ENCODE assay signal across 16 cellular contexts in the genomic region with DNA sequence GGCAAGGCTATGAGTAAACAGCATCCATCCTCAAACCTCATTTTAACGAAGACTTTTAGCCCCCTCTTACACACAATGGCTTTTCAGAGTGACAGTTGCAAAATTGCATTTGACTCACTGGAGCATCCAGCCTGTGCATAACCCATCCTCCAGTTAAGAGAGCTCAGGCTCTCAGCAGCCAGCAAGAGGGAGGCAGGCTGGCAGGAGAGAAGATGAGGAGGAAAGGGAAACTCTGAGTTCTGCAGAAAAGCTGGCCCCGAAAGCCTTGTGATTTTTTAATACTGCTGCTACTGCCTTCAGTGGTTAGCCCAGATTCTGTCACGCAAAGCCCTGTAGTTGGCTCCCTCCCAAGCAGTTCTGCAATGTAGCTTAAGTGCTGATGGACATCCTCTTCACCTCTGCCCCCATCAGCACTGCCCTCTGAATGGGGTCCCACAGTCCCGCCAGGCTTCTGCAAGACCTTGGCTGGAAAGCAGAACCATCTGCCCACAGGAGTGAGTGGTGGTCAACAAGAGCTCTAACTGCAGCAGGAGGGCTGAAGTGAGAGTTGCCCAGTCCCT.
DNase-seq lines count a peak whose midpoint lies in the region; ATAC-seq and TF ChIP-seq lines count a peak whose summit lies in the region.
"Had no signal": no experiment of that assay in that cellular context is flagged by ENCODE, and none has a peak within 500 bp of the region (broad histone marks: within the 10 kb centered on the region; RNA-seq: fewer than 3 reads in every experiment).

No MANE protein-coding gene starts in this region.

- H3K27me3 Mint-ChIP-seq in osteocyte (ENCODE audit: unreplicated experiment) = no peaks in the 10 kb centered on the region
- H3K27me3 Mint-ChIP-seq: CD4-positive, CD25-positive, alpha-beta regulatory T cell had no signal

- TF ChIP-seq CTCF in osteocyte (IDR thresholded peaks at IDR 0.05) = no peak

- H3K36me3 Mint-ChIP-seq in osteocyte (ENCODE audit: unreplicated experiment) = no peaks in the 10 kb centered on the region
- H3K36me3 Mint-ChIP-seq: CD4-positive, CD25-positive, alpha-beta regulatory T cell; CD8-positive, alpha-beta memory T cell had no signal

- no peaks in the 10 kb centered on the region for H3K9me3 Mint-ChIP-seq in osteocyte (ENCODE audit: unreplicated experiment)
- H3K9me3 Mint-ChIP-seq: GM23338, HFFc6 had no signal

- no peak overlapping the region for H3K27ac Mint-ChIP-seq in osteocyte (ENCODE audit: unreplicated experiment)
- H3K27ac Mint-ChIP-seq: CD4-positive, CD25-positive, alpha-beta regulatory T cell; CD8-positive, alpha-beta memory T cell; GM23338; HFFc6 had no signal

- TF ChIP-seq POLR2A in GM18505 (IDR thresholded peaks at IDR 0.05; ENCODE audit: borderline replicate concordance, extremely low read depth, insufficient read depth, insufficient read length) = no peak

- no peak overlapping the region for H3K4me3 Mint-ChIP-seq in osteocyte (ENCODE audit: unreplicated experiment)
- H3K4me3 Mint-ChIP-seq: CD4-positive, CD25-positive, alpha-beta regulatory T cell; CD8-positive, alpha-beta memory T cell; GM23338; HFFc6 had no signal

- DNase-seq in Ammon's horn (ENCODE audit: low spot score) (peak; percentile 65), astrocyte of the hippocampus (ENCODE audit: low read depth, low spot score) (peak; percentile 5), globus pallidus (ENCODE audit: low spot score) (peak; percentile 21), superior temporal gyrus (ENCODE audit: extremely low spot score) (peak; percentile 20), osteocyte (ENCODE audit: extremely low spot score, unreplicated experiment) (no peak)
- DNase-seq in activated naive CD4-positive, alpha-beta T cell treated with Interleukin-2 at 50 U/mL for 16 hours = no peak
- DNase-seq: BE2C; CD4-positive, CD25-positive, alpha-beta regulatory T cell; CD8-positive, alpha-beta memory T cell; COR-L47; GDM1; H7; HFFc6 had no signal

- H3K4me1 Mint-ChIP-seq in osteocyte (ENCODE audit: unreplicated experiment) = no peaks in the 10 kb centered on the region
- H3K4me1 Mint-ChIP-seq: CD4-positive, CD25-positive, alpha-beta regulatory T cell; CD8-positive, alpha-beta memory T cell had no signal

- no peak for ATAC-seq in GM18505 (IDR thresholded peaks at IDR 0.05; ENCODE audit: unreplicated experiment)
- ATAC-seq: GM23338, HCT116 had no signal

Comparison
In these comparisons a context has a peak if more than half of its experiments do, and no peak if none do; other contexts are left out.
1. DNase-seq: peak in Ammon's horn (single experiment), astrocyte of the hippocampus (single experiment), globus pallidus (single experiment) and superior temporal gyrus (single experiment); none in osteocyte (single experiment) and activated naive CD4-positive, alpha-beta T cell treated with Interleukin-2 at 50 U/mL for 16 hours (single experiment).